In the genomic region with DNA sequence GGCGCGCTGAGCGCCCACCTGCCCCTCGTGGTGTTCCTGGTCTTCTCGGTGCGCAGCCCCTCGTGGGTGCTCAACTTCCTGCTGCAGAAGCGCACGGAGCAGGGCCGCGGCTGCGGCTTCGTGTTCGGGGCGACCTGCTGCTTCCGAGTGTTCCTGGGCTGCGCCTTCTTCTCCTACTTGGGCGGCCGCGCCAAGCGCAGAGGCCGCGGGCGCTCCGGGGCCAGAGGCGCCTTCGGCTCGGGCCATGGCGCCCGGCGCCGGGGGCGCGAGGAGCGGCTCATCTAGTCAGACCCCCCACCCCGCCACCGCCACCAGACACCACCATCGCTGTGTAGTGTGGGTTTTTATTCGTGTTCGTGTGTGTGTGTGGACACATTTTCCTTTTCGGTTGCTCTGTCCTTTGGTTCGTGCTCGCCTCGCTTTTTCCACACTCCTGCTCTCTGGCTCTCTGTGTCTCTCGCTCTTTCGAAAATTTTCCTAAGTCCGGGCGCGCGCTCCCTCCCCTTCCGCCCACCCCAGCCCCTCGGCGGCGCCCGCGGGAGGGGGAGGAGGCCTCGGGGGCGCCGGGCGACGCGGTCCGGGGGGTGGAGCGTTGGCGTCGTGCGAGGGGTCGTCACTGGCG, we compare ENCODE assay signal across 1 cellular context.
TF ChIP-seq lines count a peak whose summit lies in the region.

No MANE protein-coding gene starts in this region.

TF ChIP-seq in HepG2, 621 proteins besides CTCF, POLR2A, EP300 and RAD21 (continued from another document and continues in another):
- TF ChIP-seq, protein P1, sequence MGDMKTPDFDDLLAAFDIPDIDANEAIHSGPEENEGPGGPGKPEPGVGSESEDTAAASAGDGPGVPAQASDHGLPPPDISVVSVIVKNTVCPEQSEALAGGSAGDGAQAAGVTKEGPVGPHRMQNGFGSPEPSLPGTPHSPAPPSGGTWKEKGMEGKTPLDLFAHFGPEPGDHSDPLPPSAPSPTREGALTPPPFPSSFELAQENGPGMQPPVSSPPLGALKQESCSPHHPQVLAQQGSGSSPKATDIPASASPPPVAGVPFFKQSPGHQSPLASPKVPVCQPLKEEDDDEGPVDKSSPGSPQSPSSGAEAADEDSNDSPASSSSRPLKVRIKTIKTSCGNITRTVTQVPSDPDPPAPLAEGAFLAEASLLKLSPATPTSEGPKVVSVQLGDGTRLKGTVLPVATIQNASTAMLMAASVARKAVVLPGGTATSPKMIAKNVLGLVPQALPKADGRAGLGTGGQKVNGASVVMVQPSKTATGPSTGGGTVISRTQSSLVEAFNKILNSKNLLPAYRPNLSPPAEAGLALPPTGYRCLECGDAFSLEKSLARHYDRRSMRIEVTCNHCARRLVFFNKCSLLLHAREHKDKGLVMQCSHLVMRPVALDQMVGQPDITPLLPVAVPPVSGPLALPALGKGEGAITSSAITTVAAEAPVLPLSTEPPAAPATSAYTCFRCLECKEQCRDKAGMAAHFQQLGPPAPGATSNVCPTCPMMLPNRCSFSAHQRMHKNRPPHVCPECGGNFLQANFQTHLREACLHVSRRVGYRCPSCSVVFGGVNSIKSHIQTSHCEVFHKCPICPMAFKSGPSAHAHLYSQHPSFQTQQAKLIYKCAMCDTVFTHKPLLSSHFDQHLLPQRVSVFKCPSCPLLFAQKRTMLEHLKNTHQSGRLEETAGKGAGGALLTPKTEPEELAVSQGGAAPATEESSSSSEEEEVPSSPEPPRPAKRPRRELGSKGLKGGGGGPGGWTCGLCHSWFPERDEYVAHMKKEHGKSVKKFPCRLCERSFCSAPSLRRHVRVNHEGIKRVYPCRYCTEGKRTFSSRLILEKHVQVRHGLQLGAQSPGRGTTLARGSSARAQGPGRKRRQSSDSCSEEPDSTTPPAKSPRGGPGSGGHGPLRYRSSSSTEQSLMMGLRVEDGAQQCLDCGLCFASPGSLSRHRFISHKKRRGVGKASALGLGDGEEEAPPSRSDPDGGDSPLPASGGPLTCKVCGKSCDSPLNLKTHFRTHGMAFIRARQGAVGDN (CRISPR knock-in tag; IDR thresholded peaks at IDR 0.05) = peak; percentile 94
- TF ChIP-seq, protein P2, sequence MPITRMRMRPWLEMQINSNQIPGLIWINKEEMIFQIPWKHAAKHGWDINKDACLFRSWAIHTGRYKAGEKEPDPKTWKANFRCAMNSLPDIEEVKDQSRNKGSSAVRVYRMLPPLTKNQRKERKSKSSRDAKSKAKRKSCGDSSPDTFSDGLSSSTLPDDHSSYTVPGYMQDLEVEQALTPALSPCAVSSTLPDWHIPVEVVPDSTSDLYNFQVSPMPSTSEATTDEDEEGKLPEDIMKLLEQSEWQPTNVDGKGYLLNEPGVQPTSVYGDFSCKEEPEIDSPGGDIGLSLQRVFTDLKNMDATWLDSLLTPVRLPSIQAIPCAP (CRISPR knock-in tag; IDR thresholded peaks at IDR 0.05; ENCODE audit: low read depth) = peak; percentile 31; the same call in 1 of the 2 replicates
- TF ChIP-seq, protein P3, sequence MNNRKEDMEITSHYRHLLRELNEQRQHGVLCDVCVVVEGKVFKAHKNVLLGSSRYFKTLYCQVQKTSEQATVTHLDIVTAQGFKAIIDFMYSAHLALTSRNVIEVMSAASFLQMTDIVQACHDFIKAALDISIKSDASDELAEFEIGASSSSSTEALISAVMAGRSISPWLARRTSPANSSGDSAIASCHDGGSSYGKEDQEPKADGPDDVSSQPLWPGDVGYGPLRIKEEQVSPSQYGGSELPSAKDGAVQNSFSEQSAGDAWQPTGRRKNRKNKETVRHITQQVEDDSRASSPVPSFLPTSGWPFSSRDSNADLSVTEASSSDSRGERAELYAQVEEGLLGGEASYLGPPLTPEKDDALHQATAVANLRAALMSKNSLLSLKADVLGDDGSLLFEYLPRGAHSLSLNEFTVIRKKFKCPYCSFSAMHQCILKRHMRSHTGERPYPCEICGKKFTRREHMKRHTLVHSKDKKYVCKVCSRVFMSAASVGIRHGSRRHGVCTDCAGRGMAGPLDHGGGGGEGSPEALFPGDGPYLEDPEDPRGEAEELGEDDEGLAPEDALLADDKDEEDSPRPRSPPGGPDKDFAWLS (CRISPR knock-in tag; IDR thresholded peaks at IDR 0.05; ENCODE audit: borderline replicate concordance) = no peak
- TF ChIP-seq ARNT (IDR thresholded peaks at IDR 0.05) (no peak), ZNF550 (CRISPR knock-in tag; IDR thresholded peaks at IDR 0.05; ENCODE audit: borderline replicate concordance) (no peak), MEIS1 (CRISPR knock-in tag; IDR thresholded peaks at IDR 0.05; ENCODE audit: borderline replicate concordance) (no peak; the same call in 1 of the 2 replicates), ATM (IDR thresholded peaks at IDR 0.05; ENCODE audit: borderline replicate concordance) (no peak), ISL2 (CRISPR knock-in tag; IDR thresholded peaks at IDR 0.05) (no peak; the same call in 1 of the 2 replicates), HNRNPK (IDR thresholded peaks at IDR 0.05; ENCODE audit: low read depth, low read length, poor library complexity, severe bottlenecking) (peak; percentile 80), ZNF782 (CRISPR knock-in tag; IDR thresholded peaks at IDR 0.05; ENCODE audit: borderline replicate concordance) (peak; percentile 44; the same call in 1 of the 2 replicates), ZNF616 (CRISPR knock-in tag; IDR thresholded peaks at IDR 0.05; ENCODE audit: low read depth) (0 out of 2 replicates have a peak, but pooled peaks have one; percentile 15), PPARG (CRISPR knock-in tag; conservative IDR thresholded peaks at IDR 0.05) (peak; percentile 62; the same call in 1 of the 2 replicates), ETV6 (CRISPR knock-in tag; conservative IDR thresholded peaks at IDR 0.05) (0 out of 2 replicates have a peak, but pooled peaks have one; percentile 44), U2AF1 (optimal IDR thresholded peaks at IDR 0.05; ENCODE audit: low read depth, low read length) (no peak), KLF16 (CRISPR knock-in tag; IDR thresholded peaks at IDR 0.05) (peak in 1 of 2 experiments; percentile 80; a peak in 2 of 4 replicates), ZNF547 (CRISPR knock-in tag; IDR thresholded peaks at IDR 0.05) (peak; percentile 52; the same call in 1 of the 2 replicates), ZNF121 (CRISPR knock-in tag; IDR thresholded peaks at IDR 0.05) (no peak), SMAD1 (CRISPR knock-in tag; IDR thresholded peaks at IDR 0.05; ENCODE audit: borderline replicate concordance, low read depth) (0 out of 2 replicates have a peak, but pooled peaks have one; percentile 31), ZNF543 (CRISPR knock-in tag; IDR thresholded peaks at IDR 0.05) (peak; percentile 85; the same call in 1 of the 2 replicates), ZFX (CRISPR knock-in tag; IDR thresholded peaks at IDR 0.05; ENCODE audit: low read depth) (peak; percentile 73), NPAS2 (CRISPR knock-in tag; IDR thresholded peaks at IDR 0.05; ENCODE audit: borderline replicate concordance) (no peak), ZNF724P (CRISPR knock-in tag; IDR thresholded peaks at IDR 0.05; ENCODE audit: borderline replicate concordance) (peak; percentile 75; the same call in 1 of the 2 replicates), BCL6 (CRISPR knock-in tag; IDR thresholded peaks at IDR 0.05) (no peak), RFXAP (CRISPR knock-in tag; IDR thresholded peaks at IDR 0.05; ENCODE audit: borderline replicate concordance) (peak; percentile 57; the same call in 1 of the 2 replicates), HMGA1 (CRISPR knock-in tag; conservative IDR thresholded peaks at IDR 0.05) (no peak), HOXD1 (CRISPR knock-in tag; IDR thresholded peaks at IDR 0.05) (peak; percentile 49)
- TF ChIP-seq, protein P4, sequence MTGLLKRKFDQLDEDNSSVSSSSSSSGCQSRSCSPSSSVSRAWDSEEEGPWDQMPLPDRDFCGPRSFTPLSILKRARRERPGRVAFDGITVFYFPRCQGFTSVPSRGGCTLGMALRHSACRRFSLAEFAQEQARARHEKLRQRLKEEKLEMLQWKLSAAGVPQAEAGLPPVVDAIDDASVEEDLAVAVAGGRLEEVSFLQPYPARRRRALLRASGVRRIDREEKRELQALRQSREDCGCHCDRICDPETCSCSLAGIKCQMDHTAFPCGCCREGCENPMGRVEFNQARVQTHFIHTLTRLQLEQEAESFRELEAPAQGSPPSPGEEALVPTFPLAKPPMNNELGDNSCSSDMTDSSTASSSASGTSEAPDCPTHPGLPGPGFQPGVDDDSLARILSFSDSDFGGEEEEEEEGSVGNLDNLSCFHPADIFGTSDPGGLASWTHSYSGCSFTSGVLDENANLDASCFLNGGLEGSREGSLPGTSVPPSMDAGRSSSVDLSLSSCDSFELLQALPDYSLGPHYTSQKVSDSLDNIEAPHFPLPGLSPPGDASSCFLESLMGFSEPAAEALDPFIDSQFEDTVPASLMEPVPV (CRISPR knock-in tag; IDR thresholded peaks at IDR 0.05) = peak; percentile 60; the same call in 1 of the 2 replicates
- TF ChIP-seq, protein P5, sequence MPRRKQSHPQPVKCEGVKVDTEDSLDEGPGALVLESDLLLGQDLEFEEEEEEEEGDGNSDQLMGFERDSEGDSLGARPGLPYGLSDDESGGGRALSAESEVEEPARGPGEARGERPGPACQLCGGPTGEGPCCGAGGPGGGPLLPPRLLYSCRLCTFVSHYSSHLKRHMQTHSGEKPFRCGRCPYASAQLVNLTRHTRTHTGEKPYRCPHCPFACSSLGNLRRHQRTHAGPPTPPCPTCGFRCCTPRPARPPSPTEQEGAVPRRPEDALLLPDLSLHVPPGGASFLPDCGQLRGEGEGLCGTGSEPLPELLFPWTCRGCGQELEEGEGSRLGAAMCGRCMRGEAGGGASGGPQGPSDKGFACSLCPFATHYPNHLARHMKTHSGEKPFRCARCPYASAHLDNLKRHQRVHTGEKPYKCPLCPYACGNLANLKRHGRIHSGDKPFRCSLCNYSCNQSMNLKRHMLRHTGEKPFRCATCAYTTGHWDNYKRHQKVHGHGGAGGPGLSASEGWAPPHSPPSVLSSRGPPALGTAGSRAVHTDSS (CRISPR knock-in tag; conservative IDR thresholded peaks at IDR 0.05) = no peak
- TF ChIP-seq, protein P6, sequence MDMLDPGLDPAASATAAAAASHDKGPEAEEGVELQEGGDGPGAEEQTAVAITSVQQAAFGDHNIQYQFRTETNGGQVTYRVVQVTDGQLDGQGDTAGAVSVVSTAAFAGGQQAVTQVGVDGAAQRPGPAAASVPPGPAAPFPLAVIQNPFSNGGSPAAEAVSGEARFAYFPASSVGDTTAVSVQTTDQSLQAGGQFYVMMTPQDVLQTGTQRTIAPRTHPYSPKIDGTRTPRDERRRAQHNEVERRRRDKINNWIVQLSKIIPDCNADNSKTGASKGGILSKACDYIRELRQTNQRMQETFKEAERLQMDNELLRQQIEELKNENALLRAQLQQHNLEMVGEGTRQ (IDR thresholded peaks at IDR 0.05; ENCODE audit: low read depth, low read length) = no peak
- TF ChIP-seq, protein P6 (CRISPR knock-in tag; IDR thresholded peaks at IDR 0.05; ENCODE audit: borderline replicate concordance) = no peak
- TF ChIP-seq, protein P7, sequence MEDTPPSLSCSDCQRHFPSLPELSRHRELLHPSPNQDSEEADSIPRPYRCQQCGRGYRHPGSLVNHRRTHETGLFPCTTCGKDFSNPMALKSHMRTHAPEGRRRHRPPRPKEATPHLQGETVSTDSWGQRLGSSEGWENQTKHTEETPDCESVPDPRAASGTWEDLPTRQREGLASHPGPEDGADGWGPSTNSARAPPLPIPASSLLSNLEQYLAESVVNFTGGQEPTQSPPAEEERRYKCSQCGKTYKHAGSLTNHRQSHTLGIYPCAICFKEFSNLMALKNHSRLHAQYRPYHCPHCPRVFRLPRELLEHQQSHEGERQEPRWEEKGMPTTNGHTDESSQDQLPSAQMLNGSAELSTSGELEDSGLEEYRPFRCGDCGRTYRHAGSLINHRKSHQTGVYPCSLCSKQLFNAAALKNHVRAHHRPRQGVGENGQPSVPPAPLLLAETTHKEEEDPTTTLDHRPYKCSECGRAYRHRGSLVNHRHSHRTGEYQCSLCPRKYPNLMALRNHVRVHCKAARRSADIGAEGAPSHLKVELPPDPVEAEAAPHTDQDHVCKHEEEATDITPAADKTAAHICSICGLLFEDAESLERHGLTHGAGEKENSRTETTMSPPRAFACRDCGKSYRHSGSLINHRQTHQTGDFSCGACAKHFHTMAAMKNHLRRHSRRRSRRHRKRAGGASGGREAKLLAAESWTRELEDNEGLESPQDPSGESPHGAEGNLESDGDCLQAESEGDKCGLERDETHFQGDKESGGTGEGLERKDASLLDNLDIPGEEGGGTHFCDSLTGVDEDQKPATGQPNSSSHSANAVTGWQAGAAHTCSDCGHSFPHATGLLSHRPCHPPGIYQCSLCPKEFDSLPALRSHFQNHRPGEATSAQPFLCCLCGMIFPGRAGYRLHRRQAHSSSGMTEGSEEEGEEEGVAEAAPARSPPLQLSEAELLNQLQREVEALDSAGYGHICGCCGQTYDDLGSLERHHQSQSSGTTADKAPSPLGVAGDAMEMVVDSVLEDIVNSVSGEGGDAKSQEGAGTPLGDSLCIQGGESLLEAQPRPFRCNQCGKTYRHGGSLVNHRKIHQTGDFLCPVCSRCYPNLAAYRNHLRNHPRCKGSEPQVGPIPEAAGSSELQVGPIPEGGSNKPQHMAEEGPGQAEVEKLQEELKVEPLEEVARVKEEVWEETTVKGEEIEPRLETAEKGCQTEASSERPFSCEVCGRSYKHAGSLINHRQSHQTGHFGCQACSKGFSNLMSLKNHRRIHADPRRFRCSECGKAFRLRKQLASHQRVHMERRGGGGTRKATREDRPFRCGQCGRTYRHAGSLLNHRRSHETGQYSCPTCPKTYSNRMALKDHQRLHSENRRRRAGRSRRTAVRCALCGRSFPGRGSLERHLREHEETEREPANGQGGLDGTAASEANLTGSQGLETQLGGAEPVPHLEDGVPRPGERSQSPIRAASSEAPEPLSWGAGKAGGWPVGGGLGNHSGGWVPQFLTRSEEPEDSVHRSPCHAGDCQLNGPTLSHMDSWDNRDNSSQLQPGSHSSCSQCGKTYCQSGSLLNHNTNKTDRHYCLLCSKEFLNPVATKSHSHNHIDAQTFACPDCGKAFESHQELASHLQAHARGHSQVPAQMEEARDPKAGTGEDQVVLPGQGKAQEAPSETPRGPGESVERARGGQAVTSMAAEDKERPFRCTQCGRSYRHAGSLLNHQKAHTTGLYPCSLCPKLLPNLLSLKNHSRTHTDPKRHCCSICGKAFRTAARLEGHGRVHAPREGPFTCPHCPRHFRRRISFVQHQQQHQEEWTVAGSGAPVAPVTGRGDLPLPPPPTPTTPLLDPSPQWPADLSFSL (CRISPR knock-in tag; IDR thresholded peaks at IDR 0.05) = peak; percentile 46; the same call in 1 of the 2 replicates
